ENCODE assay signal across 12 cellular contexts in genomic region chr1:55418625-55419024, GRCh38.
"Had no signal": no experiment of that assay in that cellular context is flagged by ENCODE, and none has a peak within 500 bp of the region (broad histone marks: within the 10 kb centered on the region; RNA-seq: fewer than 3 reads in every experiment).

No MANE protein-coding gene starts in this region.

- DNase-seq: activated CD4-positive, alpha-beta T cell treated with anti-CD3 and anti-CD28 coated beads for 1 hour; activated gamma-delta T cell treated with Interleukin-2 at 50 U/mL for 16 hours; activated T-cell treated with anti-CD3 and anti-CD28 coated beads, Interleukin-2, amount 50 U/mL, for 1 hour; anterior cingulate cortex; effector CD4-positive, alpha-beta T cell; foreskin keratinocyte; kidney; left ventricle myocardium inferior; ovary; stimulated activated CD4-positive, alpha-beta T cell treated with anti-CD3 and anti-CD28 coated beads, Interleukin-4, amount 100 ng/mL, for 24 hours; stimulated activated naive CD4-positive, alpha-beta T cell treated with Interleukin-2 at 50 U/mL for 16 hours had no signal

- ATAC-seq: foreskin keratinocyte; natural killer cell treated with Interleukin-12 subunit alpha and Interleukin-12 subunit beta and Interleukin-15 and Interleukin-18, amount 100 ng/mL, for 72 hours had no signal
